2 cellular contexts compared by ENCODE assay signal in the genomic region with DNA sequence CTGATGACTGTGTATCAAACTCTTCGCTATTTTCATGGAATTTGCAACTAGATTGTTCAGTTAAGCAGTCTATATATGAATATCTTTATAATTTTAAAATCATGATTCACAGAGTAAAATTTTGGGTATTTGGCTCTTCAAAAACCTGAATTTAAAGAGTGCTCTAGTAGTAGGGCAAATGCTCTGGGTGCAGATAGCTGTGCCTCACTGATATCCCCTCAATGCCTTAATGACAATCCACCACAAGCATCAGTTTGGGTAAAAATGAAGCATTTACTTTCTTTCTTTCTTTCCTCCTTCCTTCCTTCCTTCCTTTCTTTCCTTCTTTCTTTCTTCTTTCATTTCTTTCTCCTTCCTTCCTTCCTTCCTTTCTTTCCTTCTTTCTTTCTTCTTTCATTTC.
TF ChIP-seq lines count a peak whose summit lies in the region.

No MANE protein-coding gene starts in this region.

TF ChIP-seq in HEK293, 187 proteins besides CTCF, POLR2A, EP300 and RAD21:
- TF ChIP-seq ZNF366 (tag by site-specific recombination; conservative IDR thresholded peaks at IDR 0.05) (0 out of 2 replicates have a peak, but pooled peaks have one; percentile 15), ZSCAN23 (tag by site-specific recombination; IDR thresholded peaks at IDR 0.05) (no peak)
TF ChIP-seq in HEK293: peak in this region for 1.

TF ChIP-seq in K562, 482 proteins besides CTCF, POLR2A, EP300 and RAD21:
- TF ChIP-seq ELK1 (CRISPR knock-in tag; IDR thresholded peaks at IDR 0.05) (no peak), HIVEP1 (CRISPR knock-in tag; IDR thresholded peaks at IDR 0.05) (no peak), ZNF212 (CRISPR knock-in tag; IDR thresholded peaks at IDR 0.05) (no peak), MTF1 (CRISPR knock-in tag; IDR thresholded peaks at IDR 0.05; ENCODE audit: borderline replicate concordance) (no peak), SETDB1 (IDR thresholded peaks at IDR 0.05; ENCODE audit: low read length) (no peak), ZNF512 (tag; IDR thresholded peaks at IDR 0.05) (0 out of 2 replicates have a peak, but pooled peaks have one; percentile 12)
- TF ChIP-seq, protein P1, sequence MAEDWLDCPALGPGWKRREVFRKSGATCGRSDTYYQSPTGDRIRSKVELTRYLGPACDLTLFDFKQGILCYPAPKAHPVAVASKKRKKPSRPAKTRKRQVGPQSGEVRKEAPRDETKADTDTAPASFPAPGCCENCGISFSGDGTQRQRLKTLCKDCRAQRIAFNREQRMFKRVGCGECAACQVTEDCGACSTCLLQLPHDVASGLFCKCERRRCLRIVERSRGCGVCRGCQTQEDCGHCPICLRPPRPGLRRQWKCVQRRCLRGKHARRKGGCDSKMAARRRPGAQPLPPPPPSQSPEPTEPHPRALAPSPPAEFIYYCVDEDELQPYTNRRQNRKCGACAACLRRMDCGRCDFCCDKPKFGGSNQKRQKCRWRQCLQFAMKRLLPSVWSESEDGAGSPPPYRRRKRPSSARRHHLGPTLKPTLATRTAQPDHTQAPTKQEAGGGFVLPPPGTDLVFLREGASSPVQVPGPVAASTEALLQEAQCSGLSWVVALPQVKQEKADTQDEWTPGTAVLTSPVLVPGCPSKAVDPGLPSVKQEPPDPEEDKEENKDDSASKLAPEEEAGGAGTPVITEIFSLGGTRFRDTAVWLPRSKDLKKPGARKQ (CRISPR knock-in tag; IDR thresholded peaks at IDR 0.05): no peak
